Comparison of ENCODE assay signal across 9 cellular contexts in genomic region chr4:139763205-139763604, GRCh38.
DNase-seq lines count a peak whose midpoint lies in the region; ATAC-seq and TF ChIP-seq lines count a peak whose summit lies in the region.
"Had no signal": no experiment of that assay in that cellular context is flagged by ENCODE, and none has a peak within 500 bp of the region (broad histone marks: within the 10 kb centered on the region; RNA-seq: fewer than 3 reads in every experiment).

No MANE protein-coding gene starts in this region.

- H3K9ac ChIP-seq in SK-N-MC (ENCODE audit: insufficient read length) (peak overlapping the region; percentile 29), rectal smooth muscle tissue (ENCODE audit: low read length) (no peak overlapping the region)

- TF ChIP-seq CTCF in left ventricle myocardium inferior (IDR thresholded peaks at IDR 0.05; ENCODE audit: borderline replicate concordance), result no peak
- no peak for TF ChIP-seq CTCF in GM10266 (IDR thresholded peaks at IDR 0.05; ENCODE audit: control insufficient read depth, insufficient read depth, low read depth, missing control alignments)

- H3K27ac ChIP-seq in SK-N-MC (peak overlapping the region; percentile 93), left ventricle myocardium inferior (replicated peaks) (peak overlapping the region; percentile 92), rectal smooth muscle tissue (ENCODE audit: low read depth, low read length) (no peak overlapping the region)

- no peaks in the 10 kb centered on the region for H3K9me3 ChIP-seq in SK-N-MC (ENCODE audit: low read depth, low read length)
- no peaks in the 10 kb centered on the region for H3K9me3 ChIP-seq in left ventricle myocardium inferior (replicated peaks)

- intact Hi-C loops in left ventricle myocardium inferior (cut with micrococcal nuclease), result no loop called here

- H3K4me1 ChIP-seq in left ventricle myocardium inferior (peaks cover 58% of the 10 kb centered on the region), rectal smooth muscle tissue (ENCODE audit: control insufficient read depth, insufficient read depth, low read length) (peaks cover 16% of the 10 kb centered on the region)

- no peaks in the 10 kb centered on the region for H3K36me3 ChIP-seq in SK-N-MC (ENCODE audit: insufficient read depth, low read length)
- H3K36me3 ChIP-seq in left ventricle myocardium inferior, result no peaks in the 10 kb centered on the region
- no peaks in the 10 kb centered on the region for H3K36me3 ChIP-seq in rectal smooth muscle tissue (ENCODE audit: control insufficient read depth, insufficient read depth, low read length)

- H3K4me3 ChIP-seq in SK-N-MC, result peak overlapping the region; percentile 29
- peak overlapping the region; percentile 55 for H3K4me3 ChIP-seq in left ventricle myocardium inferior
- peak overlapping the region; percentile 34 for H3K4me3 ChIP-seq in rectal smooth muscle tissue (ENCODE audit: low read length)

- no peak for ATAC-seq in GM19035 (IDR thresholded peaks at IDR 0.05; ENCODE audit: unreplicated experiment)
- no peak for ATAC-seq in GM18498 (IDR thresholded peaks at IDR 0.05; ENCODE audit: unreplicated experiment)

- H3K27me3 ChIP-seq in left ventricle myocardium inferior (ENCODE audit: low read depth) (no peaks in the 10 kb centered on the region), rectal smooth muscle tissue (ENCODE audit: control insufficient read depth, insufficient read depth, low read length) (no peaks in the 10 kb centered on the region)

- peak; percentile 55 for DNase-seq in ELF-1 (ENCODE audit: low read depth, low spot score)
- DNase-seq in SK-N-MC (ENCODE audit: low read depth, low spot score), result no peak
- no peak for DNase-seq in left ventricle myocardium inferior
- DNase-seq in GM10266 (ENCODE audit: extremely low spot score), result no peak
- DNase-seq in SW480 (ENCODE audit: low spot score), result no peak
- DNase-seq: NCI-H2227 treated with DMSO at 0.1 percent for 48 hours had no signal
